3 cellular contexts compared by ENCODE assay signal in the genomic region with DNA sequence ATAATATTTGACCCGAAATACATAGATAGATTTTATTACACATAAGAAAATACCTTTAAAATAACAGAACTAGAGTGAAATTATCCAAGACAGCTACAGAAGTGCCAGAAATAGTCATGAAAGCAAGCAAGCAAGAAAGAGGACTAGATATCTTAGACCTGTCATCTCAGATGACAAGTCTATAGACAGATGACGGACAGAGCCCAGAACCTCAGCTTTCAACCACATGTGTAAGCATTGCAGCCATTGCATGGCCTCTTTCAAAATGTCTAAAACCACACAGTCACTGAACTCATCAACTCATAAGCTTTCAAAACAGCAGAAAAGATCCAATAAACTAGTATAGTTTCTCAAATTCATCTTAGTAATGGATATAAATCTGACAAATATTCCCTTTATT.
TF ChIP-seq lines count a peak whose summit lies in the region.

No MANE protein-coding gene starts in this region.

TF ChIP-seq in HEK293T, 16 proteins besides CTCF, POLR2A, EP300 and RAD21:
- TF ChIP-seq, protein P1, sequence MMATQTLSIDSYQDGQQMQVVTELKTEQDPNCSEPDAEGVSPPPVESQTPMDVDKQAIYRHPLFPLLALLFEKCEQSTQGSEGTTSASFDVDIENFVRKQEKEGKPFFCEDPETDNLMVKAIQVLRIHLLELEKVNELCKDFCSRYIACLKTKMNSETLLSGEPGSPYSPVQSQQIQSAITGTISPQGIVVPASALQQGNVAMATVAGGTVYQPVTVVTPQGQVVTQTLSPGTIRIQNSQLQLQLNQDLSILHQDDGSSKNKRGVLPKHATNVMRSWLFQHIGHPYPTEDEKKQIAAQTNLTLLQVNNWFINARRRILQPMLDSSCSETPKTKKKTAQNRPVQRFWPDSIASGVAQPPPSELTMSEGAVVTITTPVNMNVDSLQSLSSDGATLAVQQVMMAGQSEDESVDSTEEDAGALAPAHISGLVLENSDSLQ (IDR thresholded peaks at IDR 0.05), result 0 out of 2 replicates have a peak, but pooled peaks have one; percentile 34
- TF ChIP-seq SUZ12 (IDR thresholded peaks at IDR 0.05) (no peak), L3MBTL2 (conservative IDR thresholded peaks at IDR 0.05) (no peak), HDGF (IDR thresholded peaks at IDR 0.05; ENCODE audit: borderline replicate concordance) (no peak)

TF ChIP-seq in GM12878, 131 proteins besides CTCF, POLR2A, EP300 and RAD21:
- TF ChIP-seq, protein P2, sequence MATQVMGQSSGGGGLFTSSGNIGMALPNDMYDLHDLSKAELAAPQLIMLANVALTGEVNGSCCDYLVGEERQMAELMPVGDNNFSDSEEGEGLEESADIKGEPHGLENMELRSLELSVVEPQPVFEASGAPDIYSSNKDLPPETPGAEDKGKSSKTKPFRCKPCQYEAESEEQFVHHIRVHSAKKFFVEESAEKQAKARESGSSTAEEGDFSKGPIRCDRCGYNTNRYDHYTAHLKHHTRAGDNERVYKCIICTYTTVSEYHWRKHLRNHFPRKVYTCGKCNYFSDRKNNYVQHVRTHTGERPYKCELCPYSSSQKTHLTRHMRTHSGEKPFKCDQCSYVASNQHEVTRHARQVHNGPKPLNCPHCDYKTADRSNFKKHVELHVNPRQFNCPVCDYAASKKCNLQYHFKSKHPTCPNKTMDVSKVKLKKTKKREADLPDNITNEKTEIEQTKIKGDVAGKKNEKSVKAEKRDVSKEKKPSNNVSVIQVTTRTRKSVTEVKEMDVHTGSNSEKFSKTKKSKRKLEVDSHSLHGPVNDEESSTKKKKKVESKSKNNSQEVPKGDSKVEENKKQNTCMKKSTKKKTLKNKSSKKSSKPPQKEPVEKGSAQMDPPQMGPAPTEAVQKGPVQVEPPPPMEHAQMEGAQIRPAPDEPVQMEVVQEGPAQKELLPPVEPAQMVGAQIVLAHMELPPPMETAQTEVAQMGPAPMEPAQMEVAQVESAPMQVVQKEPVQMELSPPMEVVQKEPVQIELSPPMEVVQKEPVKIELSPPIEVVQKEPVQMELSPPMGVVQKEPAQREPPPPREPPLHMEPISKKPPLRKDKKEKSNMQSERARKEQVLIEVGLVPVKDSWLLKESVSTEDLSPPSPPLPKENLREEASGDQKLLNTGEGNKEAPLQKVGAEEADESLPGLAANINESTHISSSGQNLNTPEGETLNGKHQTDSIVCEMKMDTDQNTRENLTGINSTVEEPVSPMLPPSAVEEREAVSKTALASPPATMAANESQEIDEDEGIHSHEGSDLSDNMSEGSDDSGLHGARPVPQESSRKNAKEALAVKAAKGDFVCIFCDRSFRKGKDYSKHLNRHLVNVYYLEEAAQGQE (IDR thresholded peaks at IDR 0.05; ENCODE audit: low read depth, low read length), result no peak
- no peak for TF ChIP-seq ZNF622 (IDR thresholded peaks at IDR 0.05)
- no peak for TF ChIP-seq GATAD2B (conservative IDR thresholded peaks at IDR 0.05; ENCODE audit: low read depth)
- TF ChIP-seq SP1 (IDR thresholded peaks at IDR 0.05; ENCODE audit: low read depth, low read length), result no peak
- no peak for TF ChIP-seq CREM (IDR thresholded peaks at IDR 0.05; ENCODE audit: low read depth)
- TF ChIP-seq SUZ12 (IDR thresholded peaks at IDR 0.05; ENCODE audit: unreplicated experiment), result no peak
- TF ChIP-seq KLF5 (IDR thresholded peaks at IDR 0.05; ENCODE audit: partially characterized antibody), result no peak
- no peak for TF ChIP-seq BRCA1 (IDR thresholded peaks at IDR 0.05; ENCODE audit: low read depth, low read length)
- TF ChIP-seq ZNF274 (IDR thresholded peaks at IDR 0.05; ENCODE audit: insufficient read depth, insufficient read length), result no peak
- TF ChIP-seq SMARCA5 (IDR thresholded peaks at IDR 0.05), result no peak
- TF ChIP-seq WRNIP1 (IDR thresholded peaks at IDR 0.05; ENCODE audit: borderline replicate concordance, low read depth, low read length), result no peak
- no peak for TF ChIP-seq SMAD1 (IDR thresholded peaks at IDR 0.05; ENCODE audit: low read depth, partially characterized antibody)
- no peak for TF ChIP-seq STAT3 (IDR thresholded peaks at IDR 0.05; ENCODE audit: low read depth, low read length)
- TF ChIP-seq ASH2L (IDR thresholded peaks at IDR 0.05; ENCODE audit: borderline replicate concordance, low read depth), result no peak

TF ChIP-seq in neural cell, 6 proteins besides CTCF, POLR2A, EP300 and RAD21 (continued from another document):
- TF ChIP-seq, protein P2 (IDR thresholded peaks at IDR 0.05; ENCODE audit: borderline replicate concordance), result no peak
